Comparison of ENCODE assay signal across 30 cellular contexts in genomic region chr18:41265047-41265446, GRCh38.
DNase-seq lines count a peak whose midpoint lies in the region; ATAC-seq and TF ChIP-seq lines count a peak whose summit lies in the region.
"Had no signal": no experiment of that assay in that cellular context is flagged by ENCODE, and none has a peak within 500 bp of the region (broad histone marks: within the 10 kb centered on the region; RNA-seq: fewer than 3 reads in every experiment).

No MANE protein-coding gene starts in this region.

- DNase-seq in H4 (ENCODE audit: low spot score) (peak; percentile 36), astrocyte of the hippocampus (ENCODE audit: low read depth, low spot score) (peak; percentile 9), fibroblast of pulmonary artery (ENCODE audit: low read depth) (peak; percentile 23), DMS79 treated with DMSO at 0.1 percent for 48 hours (lab: John Stamatoyannopoulos, UW) (no peak), AG08396 (ENCODE audit: low spot score) (no peak)
- no peak for DNase-seq in activated CD4-positive, alpha-beta T cell treated with anti-CD3 and anti-CD28 coated beads, Interleukin-2, amount 50 U/mL, for 48 hours
- DNase-seq: activated CD4-positive, alpha-beta T cell treated with anti-CD3 and anti-CD28 coated beads, Interleukin-2, amount 50 U/mL, for 4 hours; activated naive CD4-positive, alpha-beta T cell treated with Interleukin-2 at 50 U/mL for 16 hours; adrenal gland; BE2C; CD8-positive, alpha-beta memory T cell; colonic mucosa; effector CD4-positive, alpha-beta T cell; GOT3; hypothalamus; left colon; NCI-H1092; NCI-H1694; NCI-H510A; right lobe of liver; stimulated activated CD4-positive, alpha-beta T cell treated with anti-CD3 and anti-CD28 coated beads, Interleukin-12 subunit alpha, Interleukin-12 subunit beta, amount 100 ng/mL, for 4 hours; stimulated activated CD4-positive, alpha-beta T cell treated with anti-CD3 and anti-CD28 coated beads, Interleukin-2, amount 100 ng/mL, for 48 hours; thyroid gland; uterus had no signal

- no peak overlapping the region for H3K9ac ChIP-seq in rectal smooth muscle tissue (ENCODE audit: low read length)

- no peaks in the 10 kb centered on the region for H3K27me3 ChIP-seq in rectal smooth muscle tissue (ENCODE audit: control insufficient read depth, insufficient read depth, low read length)
- H3K27me3 ChIP-seq: adrenal gland, BE2C, breast epithelium, colonic mucosa, gastroesophageal sphincter, right lobe of liver, thyroid gland, uterus had no signal

- no peak for ATAC-seq in SK-N-SH treated with all-trans-retinoic acid at 6 μM for 48 hours
- ATAC-seq: activated CD4-positive, CD25-positive, alpha-beta regulatory T cell treated with anti-CD3 and anti-CD28 coated beads, Interleukin-2, amount 50 U/mL, for 24 hours; esophagus mucosa; gastroesophageal sphincter; left colon; right lobe of liver had no signal

- H3K4me1 ChIP-seq in rectal smooth muscle tissue (ENCODE audit: control insufficient read depth, insufficient read depth, low read length), result peaks cover 8% of the 10 kb centered on the region
- H3K4me1 ChIP-seq: adrenal gland, BE2C, breast epithelium, colonic mucosa, right lobe of liver, thyroid gland, uterus had no signal

- no peak overlapping the region for H3K4me3 ChIP-seq in fibroblast of pulmonary artery (replicated peaks; ENCODE audit: low read depth, low read length)
- H3K4me3 ChIP-seq in rectal smooth muscle tissue (ENCODE audit: low read length), result no peak overlapping the region
- H3K4me3 ChIP-seq: adrenal gland, breast epithelium, colonic mucosa, gastroesophageal sphincter, right lobe of liver, thyroid gland, uterus had no signal

- no peaks in the 10 kb centered on the region for H3K36me3 ChIP-seq in rectal smooth muscle tissue (ENCODE audit: control insufficient read depth, insufficient read depth, low read length)
- H3K36me3 ChIP-seq: adrenal gland, BE2C, breast epithelium, colonic mucosa, gastroesophageal sphincter, right lobe of liver, thyroid gland, uterus had no signal

- H3K27ac ChIP-seq in rectal smooth muscle tissue (ENCODE audit: low read depth, low read length), result peak overlapping the region; percentile 71
- H3K27ac ChIP-seq: adrenal gland, breast epithelium, colonic mucosa, gastroesophageal sphincter, right lobe of liver, thyroid gland, uterus had no signal

- TF ChIP-seq CTCF in fibroblast of pulmonary artery (IDR thresholded peaks at IDR 0.05; ENCODE audit: low read length, missing control alignments), result no peak

TF ChIP-seq in SK-N-SH treated with all-trans-retinoic acid at 6 μM for 48 hours, 23 proteins besides CTCF, POLR2A, EP300 and RAD21:
- TF ChIP-seq ZC3H10 (CRISPR knock-in tag; IDR thresholded peaks at IDR 0.05), result no peak
- TF ChIP-seq SNAI2 (CRISPR knock-in tag; IDR thresholded peaks at IDR 0.05), result no peak
- no peak for TF ChIP-seq ISL1 (CRISPR knock-in tag; IDR thresholded peaks at IDR 0.05)
- no peak for TF ChIP-seq ZNF8 (CRISPR knock-in tag; IDR thresholded peaks at IDR 0.05)
- TF ChIP-seq PPARA (CRISPR knock-in tag; IDR thresholded peaks at IDR 0.05; ENCODE audit: borderline replicate concordance), result no peak
- no peak for TF ChIP-seq TOX (CRISPR knock-in tag; IDR thresholded peaks at IDR 0.05; ENCODE audit: borderline replicate concordance)
- TF ChIP-seq RARB (CRISPR knock-in tag; IDR thresholded peaks at IDR 0.05), result no peak
- no peak for TF ChIP-seq CSDC2 (CRISPR knock-in tag; IDR thresholded peaks at IDR 0.05)
- TF ChIP-seq, protein P1, sequence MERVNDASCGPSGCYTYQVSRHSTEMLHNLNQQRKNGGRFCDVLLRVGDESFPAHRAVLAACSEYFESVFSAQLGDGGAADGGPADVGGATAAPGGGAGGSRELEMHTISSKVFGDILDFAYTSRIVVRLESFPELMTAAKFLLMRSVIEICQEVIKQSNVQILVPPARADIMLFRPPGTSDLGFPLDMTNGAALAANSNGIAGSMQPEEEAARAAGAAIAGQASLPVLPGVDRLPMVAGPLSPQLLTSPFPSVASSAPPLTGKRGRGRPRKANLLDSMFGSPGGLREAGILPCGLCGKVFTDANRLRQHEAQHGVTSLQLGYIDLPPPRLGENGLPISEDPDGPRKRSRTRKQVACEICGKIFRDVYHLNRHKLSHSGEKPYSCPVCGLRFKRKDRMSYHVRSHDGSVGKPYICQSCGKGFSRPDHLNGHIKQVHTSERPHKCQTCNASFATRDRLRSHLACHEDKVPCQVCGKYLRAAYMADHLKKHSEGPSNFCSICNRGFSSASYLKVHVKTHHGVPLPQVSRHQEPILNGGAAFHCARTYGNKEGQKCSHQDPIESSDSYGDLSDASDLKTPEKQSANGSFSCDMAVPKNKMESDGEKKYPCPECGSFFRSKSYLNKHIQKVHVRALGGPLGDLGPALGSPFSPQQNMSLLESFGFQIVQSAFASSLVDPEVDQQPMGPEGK (CRISPR knock-in tag; IDR thresholded peaks at IDR 0.05; ENCODE audit: borderline replicate concordance), result no peak
- TF ChIP-seq ZNF565 (CRISPR knock-in tag; conservative IDR thresholded peaks at IDR 0.05; ENCODE audit: low read depth), result no peak
- TF ChIP-seq ZFP30 (CRISPR knock-in tag; IDR thresholded peaks at IDR 0.05), result no peak
- no peak for TF ChIP-seq BACH2 (CRISPR knock-in tag; IDR thresholded peaks at IDR 0.05; ENCODE audit: borderline replicate concordance)
- TF ChIP-seq GLIS3 (CRISPR knock-in tag; IDR thresholded peaks at IDR 0.05), result no peak
- no peak for TF ChIP-seq POU6F1 (CRISPR knock-in tag; IDR thresholded peaks at IDR 0.05; ENCODE audit: borderline replicate concordance, low read depth)
- TF ChIP-seq ARNTL (CRISPR knock-in tag; IDR thresholded peaks at IDR 0.05; ENCODE audit: borderline replicate concordance, low read depth), result no peak
- no peak for TF ChIP-seq ZNF70 (CRISPR knock-in tag; IDR thresholded peaks at IDR 0.05)
- TF ChIP-seq OSR1 (CRISPR knock-in tag; IDR thresholded peaks at IDR 0.05), result no peak

Comparison
In these comparisons a context has a peak if more than half of its experiments do, and no peak if none do; other contexts are left out.
1. DNase-seq: peak in H4 (single experiment), astrocyte of the hippocampus (single experiment) and fibroblast of pulmonary artery (single experiment); none in DMS79 treated with DMSO at 0.1 percent for 48 hours (single experiment), AG08396 (single experiment) and activated CD4-positive, alpha-beta T cell treated with anti-CD3 and anti-CD28 coated beads, Interleukin-2, amount 50 U/mL, for 48 hours (0 of 2).